15 cellular contexts compared by ENCODE assay signal in genomic region chrX:119694601-119695534, GRCh38. TPM values are rescaled to one million over a fixed set of nuclear protein-coding genes. Genes with fewer than 3 reads are reported as not detected.
DNase-seq lines count a peak whose midpoint lies in the region; ATAC-seq, FAIRE-seq and TF ChIP-seq lines count a peak whose summit lies in the region.
"Had no signal": no experiment of that assay in that cellular context is flagged by ENCODE, and none has a peak within 500 bp of the region (broad histone marks: within the 10 kb centered on the region; RNA-seq: fewer than 3 reads in every experiment).

No MANE protein-coding gene starts in this region.

- DNase-seq in CD8-positive, alpha-beta T cell, result no peak
- DNase-seq in GM19239 (ENCODE audit: insufficient read length, low spot score) (no peak), activated B cell treated with CpG ODN at 0.5 μM for 24 hours (no peak), breast epithelium (ENCODE audit: low spot score in 2 of 2) (no peak), RKO (ENCODE audit: low spot score) (no peak), GM12891 (ENCODE audit: insufficient read length, low spot score) (no peak), PC-3 (no peak)
- DNase-seq in naive thymus-derived CD4-positive, alpha-beta T cell, result no peak
- DNase-seq: activated T-cell treated with anti-CD3 and anti-CD28 coated beads, Interleukin-2, amount 50 U/mL, for 1 hour; Calu3; central memory CD4-positive, alpha-beta T cell; gastrocnemius medialis; stimulated activated naive CD4-positive, alpha-beta T cell treated with Interleukin-2 at 50 U/mL for 16 hours; T-helper 2 cell had no signal

- no peaks in the 10 kb centered on the region for H3K9me2 ChIP-seq in PC-3 (replicated peaks; ENCODE audit: low read length)

- H3K27me3 Mint-ChIP-seq in CD8-positive, alpha-beta T cell (ENCODE audit: low read depth), result no peaks in the 10 kb centered on the region
- no peaks in the 10 kb centered on the region for H3K27me3 Mint-ChIP-seq in activated B cell treated with CpG ODN at 0.5 μM for 24 hours
- no peaks in the 10 kb centered on the region for H3K27me3 Mint-ChIP-seq in naive thymus-derived CD4-positive, alpha-beta T cell

- H3K9me3 Mint-ChIP-seq in CD8-positive, alpha-beta T cell, result no peaks in the 10 kb centered on the region
- H3K9me3 Mint-ChIP-seq in activated B cell treated with CpG ODN at 0.5 μM for 24 hours, result no peaks in the 10 kb centered on the region
- no peaks in the 10 kb centered on the region for H3K9me3 Mint-ChIP-seq in naive thymus-derived CD4-positive, alpha-beta T cell

- no peak overlapping the region for H3K27ac Mint-ChIP-seq in CD8-positive, alpha-beta T cell
- peak overlapping the region; percentile 61 for H3K27ac Mint-ChIP-seq in activated B cell treated with CpG ODN at 0.5 μM for 24 hours
- H3K27ac Mint-ChIP-seq in naive thymus-derived CD4-positive, alpha-beta T cell, result peak overlapping the region in 7 of 9 donors; percentile 9 to 98 (median 55)

- H3K4me3 Mint-ChIP-seq in CD8-positive, alpha-beta T cell, result peak overlapping the region; percentile 16
- peak overlapping the region; percentile 45 for H3K4me3 Mint-ChIP-seq in activated B cell treated with CpG ODN at 0.5 μM for 24 hours
- H3K4me3 Mint-ChIP-seq in naive thymus-derived CD4-positive, alpha-beta T cell, result peak overlapping the region in 8 of 10 donors; percentile 2 to 99 (median 26)

- intact Hi-C loops in CD8-positive, alpha-beta T cell (cut with DNase I, micrococcal nuclease), result loop anchor here (5.0 kb wide), 5 partner anchors 48 to 97 kb away; partner anchors contain the start of genes NKRF (in 1 of the 2) and RPL39 (in 1 of the 2)
- intact Hi-C loops in activated B cell treated with CpG ODN at 0.5 μM for 24 hours (cut with micrococcal nuclease) (loop anchor here (5.0 kb wide), 2 partner anchors 37 to 228 kb away; partner anchors contain the start of gene SLC25A5), breast epithelium (cut with DNase I; ENCODE audit: low total_unique reads) (no loop called here), PC-3 (cut with micrococcal nuclease) (loop anchor here (5.0 kb wide), 1 partner anchor 83 kb away; no protein-coding TSS in a partner anchor)
- intact Hi-C loops in naive thymus-derived CD4-positive, alpha-beta T cell (cut with micrococcal nuclease), result loop anchor here (1.0 to 5.0 kb wide), 6 partner anchors 73 to 228 kb away; partner anchors contain the start of genes NDUFA1 (in 1 of the 2), NKRF (in 1 of the 2), RNF113A (in 1 of the 2) and SLC25A5 (in 1 of the 2)

- ATAC-seq in CD8-positive, alpha-beta T cell, result no peak
- ATAC-seq in activated B cell treated with CpG ODN at 0.5 μM for 24 hours (ENCODE audit: low read depth) (no peak), PC-3 (no peak)
- ATAC-seq in naive thymus-derived CD4-positive, alpha-beta T cell, result no peak
- ATAC-seq: gastrocnemius medialis, mucosa of descending colon had no signal

- H4K20me1 ChIP-seq in PC-3 (ENCODE audit: low read length), result no peaks in the 10 kb centered on the region

- peaks cover 7% of the 10 kb centered on the region for H3K4me1 ChIP-seq in CD8-positive, alpha-beta T cell (ENCODE audit: insufficient read depth, low read length)
- H3K4me1 ChIP-seq in naive thymus-derived CD4-positive, alpha-beta T cell (ENCODE audit: control insufficient read depth in 2 of 2, insufficient read depth in 2 of 2, low read length in 2 of 2), result no peaks in the 10 kb centered on the region
- no peaks in the 10 kb centered on the region for H3K4me1 ChIP-seq in breast epithelium
- peaks cover 11% of the 10 kb centered on the region for H3K4me1 ChIP-seq in PC-3 (ENCODE audit: insufficient read depth, low read length)
- H3K4me1 ChIP-seq: gastrocnemius medialis had no signal

- peaks cover 13% of the 10 kb centered on the region for H3K36me3 Mint-ChIP-seq in CD8-positive, alpha-beta T cell
- H3K36me3 Mint-ChIP-seq in activated B cell treated with CpG ODN at 0.5 μM for 24 hours (ENCODE audit: low read depth), result peaks cover 8% of the 10 kb centered on the region
- H3K36me3 Mint-ChIP-seq in naive thymus-derived CD4-positive, alpha-beta T cell, result peaks cover 0 to 19% (median 4%) of the 10 kb centered on the region in 5 donors

- H3K4me2 ChIP-seq in PC-3 (ENCODE audit: low read length), result no peak overlapping the region

- FAIRE-seq in GM19239 (lab: Jason Lieb, UNC) (peak; percentile 4), GM12891 (lab: Jason Lieb, UNC) (no peak)

- POLR2A ChIA-PET in CD8-positive, alpha-beta T cell (lab: Charles Lee), result interaction anchor here (7.8 kb wide), 1 partner anchor 17 kb away, joined by 87 read pairs; no protein-coding TSS in a partner anchor
- POLR2A ChIA-PET in activated B cell treated with CpG ODN at 0.5 μM for 24 hours (lab: Charles Lee), result interaction anchor here (0.8 to 6.9 kb wide), 11 partner anchors 11 to 121 kb away, joined by 3 to 57 read pairs (median 15); partner anchors contain the start of genes NKRF and UBE2A
- POLR2A ChIA-PET in naive thymus-derived CD4-positive, alpha-beta T cell (lab: Charles Lee), result interaction anchor here (2.2 to 13.5 kb wide), 6 partner anchors 11 to 97 kb away, joined by 9 to 290 read pairs (median 33); partner anchors contain the start of genes NKRF, RPL39 and SOWAHD
- POLR2A ChIA-PET in PC-3 (lab: Charles Lee; ENCODE audit: unreplicated experiment), result no interaction called here

- no peaks in the 10 kb centered on the region for H3K27me3 ChIP-seq in CD8-positive, alpha-beta T cell (ENCODE audit: insufficient read depth, low read length)
- H3K27me3 ChIP-seq in naive thymus-derived CD4-positive, alpha-beta T cell (ENCODE audit: control insufficient read depth in 2 of 2, insufficient read depth in 2 of 2, low read length in 2 of 2), result no peaks in the 10 kb centered on the region
- peaks cover 0 to 7% of the 10 kb centered on the region in 2 donors for H3K27me3 ChIP-seq in breast epithelium
- no peaks in the 10 kb centered on the region for H3K27me3 ChIP-seq in PC-3 (ENCODE audit: low read length)
- H3K27me3 ChIP-seq: gastrocnemius medialis had no signal

- peaks cover 22% of the 10 kb centered on the region for H3K79me2 ChIP-seq in PC-3 (ENCODE audit: low read length)

- peaks cover 12% of the 10 kb centered on the region for H3K4me1 Mint-ChIP-seq in CD8-positive, alpha-beta T cell (ENCODE audit: low read depth)
- H3K4me1 Mint-ChIP-seq in activated B cell treated with CpG ODN at 0.5 μM for 24 hours, result peaks cover 62% of the 10 kb centered on the region
- peaks cover 9 to 31% (median 14%) of the 10 kb centered on the region in 7 donors for H3K4me1 Mint-ChIP-seq in naive thymus-derived CD4-positive, alpha-beta T cell

- H3K36me3 ChIP-seq in CD8-positive, alpha-beta T cell (ENCODE audit: insufficient read depth, low read length), result no peaks in the 10 kb centered on the region
- H3K36me3 ChIP-seq in naive thymus-derived CD4-positive, alpha-beta T cell (ENCODE audit: control insufficient read depth in 2 of 3, insufficient read depth in 3 of 3, low read length in 3 of 3), result peaks cover 0 to 10% (median 0%) of the 10 kb centered on the region in 3 experiments
- H3K36me3 ChIP-seq in breast epithelium (no peaks in the 10 kb centered on the region), PC-3 (ENCODE audit: low read depth, low read length) (no peaks in the 10 kb centered on the region)
- H3K36me3 ChIP-seq: gastrocnemius medialis had no signal

- H3F3A ChIP-seq in PC-3 (ENCODE audit: low read length, unreplicated experiment), result no peaks in the 10 kb centered on the region

- H3K9ac ChIP-seq in PC-3 (ENCODE audit: low read length), result no peak overlapping the region

- CTCF ChIA-PET in CD8-positive, alpha-beta T cell (lab: Charles Lee), result interaction anchor here (1.1 to 3.2 kb wide), 6 partner anchors 13 to 85 kb away, joined by 3 to 16 read pairs (median 4); no protein-coding TSS in a partner anchor
- CTCF ChIA-PET in activated B cell treated with CpG ODN at 0.5 μM for 24 hours (lab: Charles Lee) (interaction anchor here (0.5 to 2.1 kb wide), 5 partner anchors 8 to 85 kb away, joined by 3 to 5 read pairs (median 4); no protein-coding TSS in a partner anchor), PC-3 (lab: Charles Lee) (interaction anchor here (0.5 kb wide), 1 partner anchor 35 kb away, joined by 3 read pairs; no protein-coding TSS in a partner anchor)
- CTCF ChIA-PET in naive thymus-derived CD4-positive, alpha-beta T cell (lab: Charles Lee), result interaction anchor here (0.5 to 3.5 kb wide), 6 partner anchors 9 to 206 kb away, joined by 3 to 20 read pairs (median 4); no protein-coding TSS in a partner anchor

- TF ChIP-seq POLR2A in breast epithelium (IDR thresholded peaks at IDR 0.05), result no peak
- TF ChIP-seq POLR2A in GM12891 (IDR thresholded peaks at IDR 0.05; ENCODE audit: low read depth, low read length), result no peak

- TF ChIP-seq CTCF in CD8-positive, alpha-beta T cell (IDR thresholded peaks at IDR 0.05), result no peak
- TF ChIP-seq CTCF in activated B cell treated with CpG ODN at 0.5 μM for 24 hours (IDR thresholded peaks at IDR 0.05) (no peak), breast epithelium (IDR thresholded peaks at IDR 0.05) (no peak), PC-3 (conservative IDR thresholded peaks at IDR 0.05; ENCODE audit: low read depth, low read length) (no peak)

- no peak overlapping the region for H3K27ac ChIP-seq in CD8-positive, alpha-beta T cell (ENCODE audit: low read depth, low read length)
- H3K27ac ChIP-seq in naive thymus-derived CD4-positive, alpha-beta T cell (ENCODE audit: low read depth, low read length), result no peak overlapping the region
- H3K27ac ChIP-seq in breast epithelium (no peak overlapping the region), PC-3 (ENCODE audit: low read length) (no peak overlapping the region)
- H3K27ac ChIP-seq: gastrocnemius medialis had no signal

- H3K4me3 ChIP-seq in CD8-positive, alpha-beta T cell (ENCODE audit: low read depth, low read length), result no peak overlapping the region
- no peak overlapping the region for H3K4me3 ChIP-seq in naive thymus-derived CD4-positive, alpha-beta T cell (ENCODE audit: low read length)
- H3K4me3 ChIP-seq in breast epithelium, result no peak overlapping the region
- no peak overlapping the region for H3K4me3 ChIP-seq in PC-3 (ENCODE audit: low read length)
- H3K4me3 ChIP-seq: mucosa of descending colon had no signal

- no TSS peak for BruUV-seq in PC-3 (replicated peaks; lab: Mats Ljungman, UMichigan)

- H3K9me3 ChIP-seq in CD8-positive, alpha-beta T cell (ENCODE audit: low read length), result no peaks in the 10 kb centered on the region
- no peaks in the 10 kb centered on the region for H3K9me3 ChIP-seq in naive thymus-derived CD4-positive, alpha-beta T cell (ENCODE audit: control insufficient read depth in 2 of 3, low read length in 3 of 3)
- no peaks in the 10 kb centered on the region for H3K9me3 ChIP-seq in breast epithelium
- H3K9me3 ChIP-seq in PC-3 (ENCODE audit: low read length), result no peaks in the 10 kb centered on the region
- H3K9me3 ChIP-seq: gastrocnemius medialis, mucosa of descending colon had no signal

- H2AFZ ChIP-seq in PC-3 (ENCODE audit: low read length), result no peak overlapping the region

TF ChIP-seq in GM12891, 5 proteins besides CTCF, POLR2A, EP300 and RAD21 (continues in another document):
- no peak for TF ChIP-seq TAF1 (IDR thresholded peaks at IDR 0.05; ENCODE audit: low read depth, low read length)

RNA-seq across cellular contexts. Expression of gene SEPTIN6, which starts 1.9 kb away (rescaled TPM):
- total RNA-seq in CD8-positive, alpha-beta T cell, result 100 to 1,000 TPM; 136 to 138 TPM
- total RNA-seq in activated B cell treated with CpG ODN at 0.5 μM for 24 hours, result 330 and 338 TPM in 2 replicates
- 100 to 1,000 TPM; 151 to 315 (median 221) TPM for total RNA-seq in naive thymus-derived CD4-positive, alpha-beta T cell
- 100 to 1,000 TPM; 197 to 296 TPM for polyA plus RNA-seq in naive thymus-derived CD4-positive, alpha-beta T cell
- total RNA-seq in breast epithelium, result 10 to 100 TPM; 13.1 to 29.2 (median 23.3) TPM
- 245 TPM for polyA plus RNA-seq in GM12891 (2012; ENCODE audit: low read depth, missing spikeins)
- 28.9 and 39.1 TPM in 2 replicates for total RNA-seq in PC-3 (2014; rRNA removed)
